26 cellular contexts compared by ENCODE assay signal in genomic region chr7:71332226-71332625, GRCh38.
"Had no signal": no experiment of that assay in that cellular context is flagged by ENCODE, and none has a peak within 500 bp of the region (broad histone marks: within the 10 kb centered on the region; RNA-seq: fewer than 3 reads in every experiment).

No MANE protein-coding gene starts in this region.

- DNase-seq: stimulated activated CD4-positive, alpha-beta T cell treated with anti-CD3 and anti-CD28 coated beads, Interleukin-2, amount 100 ng/mL, for 48 hours; stimulated activated CD4-positive, alpha-beta T cell treated with anti-CD3 and anti-CD28 coated beads, Interleukin-4, amount 100 ng/mL, for 1 hour; stimulated activated CD4-positive, alpha-beta T cell treated with anti-CD3 and anti-CD28 coated beads, Interleukin-4, amount 100 ng/mL, for 24 hours; stimulated activated CD4-positive, alpha-beta T cell treated with anti-CD3 and anti-CD28 coated beads, Interleukin-4, amount 100 ng/mL, for 4 hours; stimulated activated CD8-positive, alpha-beta memory T cell treated with anti-CD3 and anti-CD28 coated beads, Interleukin-4, amount 100 ng/mL, for 48 hours; stimulated activated naive B cell treated with anti-CD40 and anti-IgM and Interleukin-4, amounts not matched to agents 10 μg/mL and 1 μg/mL and 100 μg/mL, for 72 hours; stimulated activated naive CD4-positive, alpha-beta T cell; stimulated activated naive CD4-positive, alpha-beta T cell treated with Interleukin-2 at 50 U/mL for 16 hours; stimulated activated naive CD8-positive, alpha-beta T cell treated with anti-CD3 and anti-CD28 coated beads, Interleukin-15, amount 100 ng/mL, for 72 hours; stimulated activated naive CD8-positive, alpha-beta T cell treated with anti-CD3 and anti-CD28 coated beads, Interleukin-15, Interleukin-2, amounts not matched to agents 100 U/mL and 50 U/mL, for 24 hours; stomach; substantia nigra; testis; thyroid gland; tibial artery; transverse colon; trophoblast cell; upper lobe of left lung; upper lobe of right lung; uterus had no signal

- ATAC-seq: stimulated activated effector memory CD8-positive, alpha-beta T cell treated with anti-CD3 and anti-CD28 coated beads, Interleukin-12 subunit alpha, Interleukin-12 subunit beta, amount 100 ng/mL, for 72 hours; stimulated activated memory B cell treated with anti-CD40 and anti-IgM and Interleukin-4, amounts not matched to agents 10 μg/mL and 1 μg/mL and 100 μg/mL, for 72 hours; stimulated activated naive B cell treated with anti-CD40 and anti-IgM and Interleukin-4, amounts not matched to agents 10 μg/mL and 1 μg/mL and 100 μg/mL, for 72 hours; stimulated activated naive CD8-positive, alpha-beta T cell treated with anti-CD3 and anti-CD28 coated beads, Interleukin-15, amount 100 ng/mL, for 72 hours; stimulated activated naive CD8-positive, alpha-beta T cell treated with anti-CD3 and anti-CD28 coated beads, Interleukin-15, Interleukin-2, amounts not matched to agents 100 U/mL and 50 U/mL, for 24 hours; upper lobe of right lung had no signal

- H3K27ac ChIP-seq: stomach, suprapubic skin, testis, thoracic aorta, thyroid gland, tibial artery, tibial nerve, transverse colon, upper lobe of left lung, upper lobe of right lung, uterus, vagina had no signal

- H3K9me3 ChIP-seq: suprapubic skin, testis, thoracic aorta, thyroid gland, tibial artery, tibial nerve, transverse colon, upper lobe of left lung, upper lobe of right lung, uterus, vagina had no signal

- H3K4me3 ChIP-seq: stomach, suprapubic skin, testis, thoracic aorta, thyroid gland, tibial artery, tibial nerve, transverse colon, upper lobe of left lung, upper lobe of right lung, uterus, vagina had no signal

- H3K36me3 ChIP-seq: stomach, suprapubic skin, thoracic aorta, thyroid gland, tibial artery, transverse colon, upper lobe of left lung, upper lobe of right lung, uterus, vagina had no signal

- H3K27me3 ChIP-seq: stomach, suprapubic skin, testis, thyroid gland, tibial artery, tibial nerve, transverse colon, upper lobe of left lung, upper lobe of right lung, uterus, vagina had no signal

- H3K4me1 ChIP-seq: stomach, suprapubic skin, testis, transverse colon, upper lobe of left lung, upper lobe of right lung, uterus, vagina had no signal
